Comparison of ENCODE assay signal across 2 cellular contexts in genomic region chr10:113067516-113067915, GRCh38.
TF ChIP-seq lines count a peak whose summit lies in the region.

No MANE protein-coding gene starts in this region.

TF ChIP-seq in liver, 16 proteins besides CTCF, POLR2A, EP300 and RAD21:
- no peak for TF ChIP-seq YY1 (IDR thresholded peaks at IDR 0.05)
- no peak for TF ChIP-seq JUND (IDR thresholded peaks at IDR 0.05)
- peak; percentile 0 for TF ChIP-seq MAX (IDR thresholded peaks at IDR 0.05)

TF ChIP-seq in HepG2, 621 proteins besides CTCF, POLR2A, EP300 and RAD21:
- no peak for TF ChIP-seq MTF1 (CRISPR knock-in tag; IDR thresholded peaks at IDR 0.05)
- TF ChIP-seq KDM6A (CRISPR knock-in tag; IDR thresholded peaks at IDR 0.05; ENCODE audit: low read depth): no peak
- no peak for TF ChIP-seq ZNF562 (CRISPR knock-in tag; IDR thresholded peaks at IDR 0.05; ENCODE audit: borderline replicate concordance)
- no peak for TF ChIP-seq SMARCE1 (IDR thresholded peaks at IDR 0.05; ENCODE audit: borderline replicate concordance)
- no peak for TF ChIP-seq FOXA1 (IDR thresholded peaks at IDR 0.05)
- TF ChIP-seq FOXA1 (CRISPR knock-in tag; IDR thresholded peaks at IDR 0.05): no peak
- TF ChIP-seq, protein P1, sequence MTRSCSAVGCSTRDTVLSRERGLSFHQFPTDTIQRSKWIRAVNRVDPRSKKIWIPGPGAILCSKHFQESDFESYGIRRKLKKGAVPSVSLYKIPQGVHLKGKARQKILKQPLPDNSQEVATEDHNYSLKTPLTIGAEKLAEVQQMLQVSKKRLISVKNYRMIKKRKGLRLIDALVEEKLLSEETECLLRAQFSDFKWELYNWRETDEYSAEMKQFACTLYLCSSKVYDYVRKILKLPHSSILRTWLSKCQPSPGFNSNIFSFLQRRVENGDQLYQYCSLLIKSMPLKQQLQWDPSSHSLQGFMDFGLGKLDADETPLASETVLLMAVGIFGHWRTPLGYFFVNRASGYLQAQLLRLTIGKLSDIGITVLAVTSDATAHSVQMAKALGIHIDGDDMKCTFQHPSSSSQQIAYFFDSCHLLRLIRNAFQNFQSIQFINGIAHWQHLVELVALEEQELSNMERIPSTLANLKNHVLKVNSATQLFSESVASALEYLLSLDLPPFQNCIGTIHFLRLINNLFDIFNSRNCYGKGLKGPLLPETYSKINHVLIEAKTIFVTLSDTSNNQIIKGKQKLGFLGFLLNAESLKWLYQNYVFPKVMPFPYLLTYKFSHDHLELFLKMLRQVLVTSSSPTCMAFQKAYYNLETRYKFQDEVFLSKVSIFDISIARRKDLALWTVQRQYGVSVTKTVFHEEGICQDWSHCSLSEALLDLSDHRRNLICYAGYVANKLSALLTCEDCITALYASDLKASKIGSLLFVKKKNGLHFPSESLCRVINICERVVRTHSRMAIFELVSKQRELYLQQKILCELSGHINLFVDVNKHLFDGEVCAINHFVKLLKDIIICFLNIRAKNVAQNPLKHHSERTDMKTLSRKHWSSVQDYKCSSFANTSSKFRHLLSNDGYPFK (CRISPR knock-in tag; IDR thresholded peaks at IDR 0.05; ENCODE audit: borderline replicate concordance): no peak
- no peak for TF ChIP-seq SP4 (CRISPR knock-in tag; IDR thresholded peaks at IDR 0.05)
- no peak for TF ChIP-seq ZNF441 (CRISPR knock-in tag; IDR thresholded peaks at IDR 0.05; ENCODE audit: borderline replicate concordance)
- TF ChIP-seq ZNF232 (CRISPR knock-in tag; IDR thresholded peaks at IDR 0.05; ENCODE audit: borderline replicate concordance): no peak
- TF ChIP-seq ZSCAN22 (CRISPR knock-in tag; IDR thresholded peaks at IDR 0.05): no peak
- TF ChIP-seq ZBTB1 (CRISPR knock-in tag; IDR thresholded peaks at IDR 0.05; ENCODE audit: borderline replicate concordance): no peak
